22 cellular contexts compared by ENCODE assay signal in the genomic region with DNA sequence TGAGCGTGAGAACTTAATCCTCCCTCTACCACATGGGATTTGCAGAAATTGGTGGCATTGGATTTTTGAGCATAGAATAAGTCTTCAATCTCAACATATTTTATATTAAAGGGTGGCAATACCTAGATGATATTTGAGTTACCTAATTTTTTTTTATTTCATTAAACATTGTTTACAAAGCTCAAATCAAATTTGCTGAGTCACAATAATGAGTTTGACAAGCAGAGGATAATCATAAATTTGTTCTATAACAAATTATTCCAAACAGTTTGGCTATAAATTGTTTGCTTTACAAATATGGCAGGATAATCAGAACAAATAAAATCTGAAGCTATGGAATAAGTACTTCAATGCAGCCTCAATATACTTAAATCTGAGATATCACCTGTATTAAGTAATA. TPM values are rescaled to one million over a fixed set of nuclear protein-coding genes. Genes with fewer than 3 reads are reported as not detected.
"Had no signal": no experiment of that assay in that cellular context is flagged by ENCODE, and none has a peak within 500 bp of the region (broad histone marks: within the 10 kb centered on the region; RNA-seq: fewer than 3 reads in every experiment).

No MANE protein-coding gene starts in this region.

- H3K4me3 ChIP-seq: MG63 had no signal

- DNase-seq: KBM-7, MG63, NCI-H1092, NCI-H1436, NCI-H187, NCI-H2029, NCI-H2081 treated with DMSO at 0.1 percent for 48 hours, NCI-H226, NCI-H446, NCI-H510A, NCI-H524 treated with DMSO at 0.1 percent for 48 hours, NCI-H69, NCI-H774, Right ventricle myocardium superior, RPMI8226, SIG-M5 had no signal

- FAIRE-seq: RCC 7860 had no signal

- H3K9me3 ChIP-seq: MG63 had no signal

- H3K27me3 ChIP-seq: MG63 had no signal

- H3K36me3 ChIP-seq: MG63 had no signal

RNA-seq across cellular contexts. Expression of gene EMCN, which starts 22.7 kb away (rescaled TPM):
- total RNA-seq: HT-29; LHCN-M2; SK-MEL-5; T-helper 1 cell treated with Interleukin-12 subunit alpha and Interleukin-12 subunit beta and Interleukin-4 antibody, amounts not matched to agents 30 ng/mL and 1 ng/mL, for 36 hours had no signal
- polyA plus RNA-seq: IgD-negative memory B cell had no signal
